In the genomic region with DNA sequence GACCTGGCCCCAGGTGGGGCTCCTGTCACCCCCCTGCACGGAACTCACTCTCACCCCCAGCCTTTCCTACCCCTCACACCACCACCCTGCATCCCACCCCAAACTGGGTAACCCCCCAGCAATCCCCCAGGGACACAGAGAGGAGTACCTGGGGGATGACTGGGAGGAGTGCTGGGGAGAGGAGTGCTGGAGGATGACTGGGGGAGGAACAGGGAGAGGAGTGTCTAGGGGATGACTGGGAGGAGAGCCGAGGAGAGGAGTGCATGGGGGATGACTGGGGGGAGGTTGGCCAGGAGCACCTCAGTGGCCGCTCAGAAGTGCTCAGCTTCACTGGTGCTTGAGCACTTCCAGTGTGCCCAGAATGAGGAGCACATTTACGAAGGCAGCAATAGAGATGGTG, we compare ENCODE assay signal across 22 cellular contexts.
"Had no signal": no experiment of that assay in that cellular context is flagged by ENCODE, and none has a peak within 500 bp of the region (broad histone marks: within the 10 kb centered on the region; RNA-seq: fewer than 3 reads in every experiment).

No MANE protein-coding gene starts in this region.

- H3K27me3 Mint-ChIP-seq: activated naive CD8-positive, alpha-beta T cell treated with anti-CD3 and anti-CD28 coated beads for 36 hours; stimulated activated naive B cell treated with anti-CD40 and anti-IgM and Interleukin-4, amounts not matched to agents 10 μg/mL and 1 μg/mL and 100 μg/mL, for 72 hours had no signal

- H3K4me2 ChIP-seq: smooth muscle cell had no signal

- H3K36me3 ChIP-seq: esophagus squamous epithelium, gastrocnemius medialis, sigmoid colon, thoracic aorta, upper lobe of left lung had no signal

- H3K4me3 Mint-ChIP-seq: activated naive CD8-positive, alpha-beta T cell treated with anti-CD3 and anti-CD28 coated beads for 36 hours; activated T-cell treated with anti-CD3 and anti-CD28 coated beads, Interleukin-2, amount 50 U/mL, for 4 hours; endodermal cell; stimulated activated naive B cell treated with anti-CD40 and anti-IgM and Interleukin-4, amounts not matched to agents 10 μg/mL and 1 μg/mL and 100 μg/mL, for 72 hours had no signal

- DNase-seq: activated CD4-positive, alpha-beta T cell treated with anti-CD3 and anti-CD28 coated beads, Interleukin-2, amount 50 U/mL, for 1 hour; activated CD4-positive, CD25-positive, alpha-beta regulatory T cell treated with anti-CD3 and anti-CD28 coated beads, Interleukin-2, amount 50 U/mL, for 72 hours; activated naive CD4-positive, alpha-beta T cell treated with Interleukin-2 at 50 U/mL for 16 hours; activated naive CD8-positive, alpha-beta T cell treated with anti-CD3 and anti-CD28 coated beads for 36 hours; activated T-cell treated with anti-CD3 and anti-CD28 coated beads, Interleukin-2, amount 50 U/mL, for 4 hours; cerebellar nuclear complex; endodermal cell; esophagus squamous epithelium; gastrocnemius medialis; islet precursor cell; left cardiac atrium; mesenchymal stem cell; mucosa of descending colon; sigmoid colon; stimulated activated CD4-positive, alpha-beta T cell treated with anti-CD3 and anti-CD28 coated beads, Interleukin-15, amount 100 ng/mL, for 24 hours; stimulated activated naive B cell treated with anti-CD40 and anti-IgM and Interleukin-4, amounts not matched to agents 10 μg/mL and 1 μg/mL and 100 μg/mL, for 72 hours had no signal

- H3K4me1 Mint-ChIP-seq: endodermal cell had no signal

- H3K27me3 ChIP-seq: esophagus squamous epithelium, sigmoid colon, upper lobe of left lung had no signal

- H3K9me3 Mint-ChIP-seq: activated naive CD8-positive, alpha-beta T cell treated with anti-CD3 and anti-CD28 coated beads for 36 hours; activated T-cell treated with anti-CD3 and anti-CD28 coated beads, Interleukin-2, amount 50 U/mL, for 4 hours; endodermal cell; stimulated activated naive B cell treated with anti-CD40 and anti-IgM and Interleukin-4, amounts not matched to agents 10 μg/mL and 1 μg/mL and 100 μg/mL, for 72 hours had no signal

- H3K9me3 ChIP-seq: esophagus squamous epithelium, gastrocnemius medialis, mucosa of descending colon, sigmoid colon, thoracic aorta, upper lobe of left lung had no signal

- ATAC-seq: activated T-cell treated with anti-CD3 and anti-CD28 coated beads, Interleukin-2, amount 50 U/mL, for 4 hours; gastrocnemius medialis; left cardiac atrium; mucosa of descending colon; stimulated activated naive B cell treated with anti-CD40 and anti-IgM and Interleukin-4, amounts not matched to agents 10 μg/mL and 1 μg/mL and 100 μg/mL, for 72 hours had no signal

- H3K27ac Mint-ChIP-seq: activated naive CD8-positive, alpha-beta T cell treated with anti-CD3 and anti-CD28 coated beads for 36 hours; endodermal cell; progenitor cell of endocrine pancreas; stimulated activated naive B cell treated with anti-CD40 and anti-IgM and Interleukin-4, amounts not matched to agents 10 μg/mL and 1 μg/mL and 100 μg/mL, for 72 hours had no signal

- H3K4me3 ChIP-seq: coronary artery, esophagus squamous epithelium, gastrocnemius medialis, mucosa of descending colon, sigmoid colon, smooth muscle cell, thoracic aorta, upper lobe of left lung had no signal

- H3K4me1 ChIP-seq: sigmoid colon had no signal

- H3K36me3 Mint-ChIP-seq: activated naive CD8-positive, alpha-beta T cell treated with anti-CD3 and anti-CD28 coated beads for 36 hours; stimulated activated naive B cell treated with anti-CD40 and anti-IgM and Interleukin-4, amounts not matched to agents 10 μg/mL and 1 μg/mL and 100 μg/mL, for 72 hours had no signal

- H3K27ac ChIP-seq: coronary artery, esophagus squamous epithelium, gastrocnemius medialis, sigmoid colon, thoracic aorta, upper lobe of left lung, VCaP had no signal
